ENCODE assay signal across 1 cellular context in the genomic region with DNA sequence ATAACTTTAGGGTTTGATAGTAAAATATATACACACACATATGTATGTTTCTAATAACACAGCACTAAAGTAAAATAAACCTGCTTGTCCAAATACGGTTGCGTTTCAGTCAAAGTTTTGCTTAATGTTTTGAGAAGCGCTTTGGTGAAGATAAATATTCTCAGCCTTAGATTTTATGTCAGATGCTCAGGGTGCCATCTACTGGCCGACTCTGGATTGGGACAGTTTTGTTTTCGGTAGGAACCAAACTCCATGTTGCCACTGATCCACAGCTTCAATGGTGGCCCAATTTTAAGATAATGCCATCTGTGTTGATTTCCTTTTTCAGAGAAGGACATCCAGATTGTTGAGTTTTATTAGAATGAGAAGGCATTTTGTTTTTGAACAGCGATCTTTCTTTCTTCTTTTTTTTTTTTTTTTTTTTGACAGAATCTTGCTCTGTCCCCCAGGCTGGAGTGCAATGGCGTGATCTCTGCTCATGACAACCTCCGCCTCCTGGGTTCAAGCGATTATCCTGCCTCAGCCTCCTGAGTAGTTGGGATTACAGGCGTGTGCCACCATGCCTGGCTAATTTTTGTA.
TF ChIP-seq lines count a peak whose summit lies in the region.

No MANE protein-coding gene starts in this region.

TF ChIP-seq in GM23338, 12 proteins besides CTCF, POLR2A, EP300 and RAD21 (continued from another document):
- TF ChIP-seq, protein P1, sequence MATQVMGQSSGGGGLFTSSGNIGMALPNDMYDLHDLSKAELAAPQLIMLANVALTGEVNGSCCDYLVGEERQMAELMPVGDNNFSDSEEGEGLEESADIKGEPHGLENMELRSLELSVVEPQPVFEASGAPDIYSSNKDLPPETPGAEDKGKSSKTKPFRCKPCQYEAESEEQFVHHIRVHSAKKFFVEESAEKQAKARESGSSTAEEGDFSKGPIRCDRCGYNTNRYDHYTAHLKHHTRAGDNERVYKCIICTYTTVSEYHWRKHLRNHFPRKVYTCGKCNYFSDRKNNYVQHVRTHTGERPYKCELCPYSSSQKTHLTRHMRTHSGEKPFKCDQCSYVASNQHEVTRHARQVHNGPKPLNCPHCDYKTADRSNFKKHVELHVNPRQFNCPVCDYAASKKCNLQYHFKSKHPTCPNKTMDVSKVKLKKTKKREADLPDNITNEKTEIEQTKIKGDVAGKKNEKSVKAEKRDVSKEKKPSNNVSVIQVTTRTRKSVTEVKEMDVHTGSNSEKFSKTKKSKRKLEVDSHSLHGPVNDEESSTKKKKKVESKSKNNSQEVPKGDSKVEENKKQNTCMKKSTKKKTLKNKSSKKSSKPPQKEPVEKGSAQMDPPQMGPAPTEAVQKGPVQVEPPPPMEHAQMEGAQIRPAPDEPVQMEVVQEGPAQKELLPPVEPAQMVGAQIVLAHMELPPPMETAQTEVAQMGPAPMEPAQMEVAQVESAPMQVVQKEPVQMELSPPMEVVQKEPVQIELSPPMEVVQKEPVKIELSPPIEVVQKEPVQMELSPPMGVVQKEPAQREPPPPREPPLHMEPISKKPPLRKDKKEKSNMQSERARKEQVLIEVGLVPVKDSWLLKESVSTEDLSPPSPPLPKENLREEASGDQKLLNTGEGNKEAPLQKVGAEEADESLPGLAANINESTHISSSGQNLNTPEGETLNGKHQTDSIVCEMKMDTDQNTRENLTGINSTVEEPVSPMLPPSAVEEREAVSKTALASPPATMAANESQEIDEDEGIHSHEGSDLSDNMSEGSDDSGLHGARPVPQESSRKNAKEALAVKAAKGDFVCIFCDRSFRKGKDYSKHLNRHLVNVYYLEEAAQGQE (IDR thresholded peaks at IDR 0.05; ENCODE audit: unreplicated experiment): no peak
TF ChIP-seq in GM23338: peak in this region for 0.
